In the genomic region with DNA sequence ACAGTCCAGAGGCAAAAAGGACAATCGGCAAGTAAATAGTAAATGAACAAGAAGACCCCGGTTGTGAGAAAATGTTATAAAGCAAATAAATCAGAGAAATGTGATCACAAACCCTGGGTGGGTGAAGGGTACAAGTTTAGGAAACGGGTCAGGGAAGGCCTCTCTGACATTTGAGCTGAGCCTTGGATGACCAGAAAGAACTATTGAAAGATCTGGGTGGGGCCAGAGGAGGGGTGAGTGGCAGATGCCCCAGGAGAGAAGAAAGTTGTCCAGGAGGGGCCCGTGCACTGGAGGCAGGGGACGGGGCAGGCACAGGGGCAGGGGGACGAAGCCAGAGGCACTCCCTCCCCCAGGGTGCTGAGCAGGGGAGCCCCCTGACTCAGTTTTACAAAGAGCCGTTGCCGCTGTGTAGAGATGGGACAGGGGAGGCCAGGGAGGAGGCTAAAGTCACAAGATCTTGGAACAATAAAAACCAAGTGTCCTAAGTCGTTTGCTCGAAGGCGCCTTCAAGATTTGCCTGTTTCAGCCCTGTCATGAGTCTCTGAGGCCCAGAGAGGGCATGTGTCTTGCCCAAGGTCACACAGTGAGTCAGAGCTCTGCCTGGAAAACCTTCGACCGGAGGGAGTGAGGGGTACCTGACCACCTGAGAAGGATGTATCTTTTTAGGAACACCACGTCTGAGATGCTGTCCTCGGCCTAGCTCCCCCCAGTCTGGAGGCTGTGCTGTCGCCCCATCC, we compare ENCODE assay signal across 10 cellular contexts. TPM values are rescaled to one million over a fixed set of nuclear protein-coding genes. Genes with fewer than 3 reads are reported as not detected.
DNase-seq lines count a peak whose midpoint lies in the region; TF ChIP-seq lines count a peak whose summit lies in the region.
"Had no signal": no experiment of that assay in that cellular context is flagged by ENCODE, and none has a peak within 500 bp of the region (broad histone marks: within the 10 kb centered on the region; RNA-seq: fewer than 3 reads in every experiment).

No MANE protein-coding gene starts in this region.

- H2BK12ac ChIP-seq in mesenchymal stem cell (ENCODE audit: low read length in 2 of 2), result peak overlapping the region in 1 of 2 experiments; percentile 55

- CTCF ChIA-PET in activated naive CD4-positive, alpha-beta T cell treated with anti-CD3 and anti-CD28 coated beads, Interleukin-2, amount 10 ng/mL, durations not matched to agents 7 days and 5 days (lab: Charles Lee), result no interaction called here

- no peaks in the 10 kb centered on the region for H3K36me3 Mint-ChIP-seq in activated naive CD4-positive, alpha-beta T cell treated with anti-CD3 and anti-CD28 coated beads, Interleukin-2, amount 50 U/mL, for 24 hours
- no peaks in the 10 kb centered on the region for H3K36me3 Mint-ChIP-seq in activated naive CD4-positive, alpha-beta T cell treated with anti-CD3 and anti-CD28 coated beads, Interleukin-2, amount 10 ng/mL, durations not matched to agents 7 days and 5 days
- H3K36me3 Mint-ChIP-seq: activated naive CD8-positive, alpha-beta T cell had no signal

- peak overlapping the region; percentile 19 for H2AK5ac ChIP-seq in mesenchymal stem cell (ENCODE audit: low read length, severe bottlenecking)

- peaks cover 8% of the 10 kb centered on the region for H3K27me3 Mint-ChIP-seq in activated naive CD4-positive, alpha-beta T cell treated with anti-CD3 and anti-CD28 coated beads, Interleukin-2, amount 50 U/mL, for 24 hours
- H3K27me3 Mint-ChIP-seq in activated naive CD4-positive, alpha-beta T cell treated with anti-CD3 and anti-CD28 coated beads, Interleukin-2, amount 10 ng/mL, durations not matched to agents 7 days and 5 days, result peaks cover 75% of the 10 kb centered on the region

- no peak overlapping the region for H3K4ac ChIP-seq in mesenchymal stem cell (ENCODE audit: low read depth in 1 of 2, low read length in 2 of 2)

- H2BK5ac ChIP-seq in mesenchymal stem cell (ENCODE audit: low read depth, low read length, poor library complexity, severe bottlenecking), result no peak overlapping the region

- H3K27ac ChIP-seq in adrenal gland (peak overlapping the region in 3 of 5 donors; percentile 27 to 85 (median 64)), mesenchymal stem cell (ENCODE audit: low read length, poor library complexity, severe bottlenecking) (no peak overlapping the region), temporal lobe (ENCODE audit: low read depth, low read length) (peak overlapping the region; percentile 88)

- H3K4me3 ChIP-seq in adrenal gland (no peak overlapping the region), mesenchymal stem cell (ENCODE audit: insufficient read depth in 1 of 2, low read depth in 1 of 2, low read length in 2 of 2) (no peak overlapping the region)

- H3K36me3 ChIP-seq in adrenal gland (replicated peaks in 1 of 2), result no peaks in the 10 kb centered on the region
- peaks cover 0 to under 1% of the 10 kb centered on the region in 2 experiments for H3K36me3 ChIP-seq in mesenchymal stem cell (ENCODE audit: control insufficient read depth in 1 of 2, insufficient read depth in 2 of 2, low read depth in 1 of 2, low read length in 2 of 2)

- no peak overlapping the region for H2AFZ ChIP-seq in mesenchymal stem cell (ENCODE audit: low read depth, low read length)

- peaks cover 21 to 37% of the 10 kb centered on the region in 2 donors for H3K4me1 ChIP-seq in adrenal gland (replicated peaks in 1 of 2)
- peaks cover 49% of the 10 kb centered on the region for H3K4me1 ChIP-seq in mesenchymal stem cell (ENCODE audit: control insufficient read depth, insufficient read depth, low read depth, low read length)

- no peak for TF ChIP-seq CTCF in adrenal gland (IDR thresholded peaks at IDR 0.05)

- H3K27me3 ChIP-seq in adrenal gland (no peaks in the 10 kb centered on the region), mesenchymal stem cell (ENCODE audit: control insufficient read depth in 1 of 2, insufficient read depth in 1 of 2, low read length in 2 of 2) (peaks cover 0 to 12% of the 10 kb centered on the region in 2 experiments)

- no peak overlapping the region for H3K4me3 Mint-ChIP-seq in activated naive CD4-positive, alpha-beta T cell treated with anti-CD3 and anti-CD28 coated beads, Interleukin-2, amount 50 U/mL, for 24 hours
- H3K4me3 Mint-ChIP-seq in activated naive CD4-positive, alpha-beta T cell treated with anti-CD3 and anti-CD28 coated beads, Interleukin-2, amount 10 ng/mL, durations not matched to agents 7 days and 5 days, result no peak overlapping the region

- no peaks in the 10 kb centered on the region for H3K9me3 ChIP-seq in adrenal gland (replicated peaks in 1 of 3)
- H3K9me3 ChIP-seq in mesenchymal stem cell (ENCODE audit: control insufficient read depth, low read length), result no peaks in the 10 kb centered on the region

- peak overlapping the region; percentile 62 for H4K8ac ChIP-seq in mesenchymal stem cell (ENCODE audit: low read length)

- no peak overlapping the region for H3K4me2 ChIP-seq in mesenchymal stem cell (ENCODE audit: low read length, poor library complexity, severe bottlenecking)

- no peak overlapping the region for H4K91ac ChIP-seq in mesenchymal stem cell (ENCODE audit: low read length)

- no peak overlapping the region for H3K14ac ChIP-seq in mesenchymal stem cell (ENCODE audit: low read length in 2 of 2)

- H3K79me1 ChIP-seq in mesenchymal stem cell (replicated peaks; ENCODE audit: low read length, poor library complexity, severe bottlenecking), result no peaks in the 10 kb centered on the region

- H3K4me1 Mint-ChIP-seq in activated naive CD4-positive, alpha-beta T cell treated with anti-CD3 and anti-CD28 coated beads, Interleukin-2, amount 50 U/mL, for 24 hours, result peaks cover 28% of the 10 kb centered on the region
- peaks cover 31% of the 10 kb centered on the region for H3K4me1 Mint-ChIP-seq in activated naive CD4-positive, alpha-beta T cell treated with anti-CD3 and anti-CD28 coated beads, Interleukin-2, amount 10 ng/mL, durations not matched to agents 7 days and 5 days

- 67 to 78% (median 73%) methylated on average over 11 to 16 of the region's 16 CpGs for WGBS in adrenal gland, 4 donors
- WGBS in mesenchymal stem cell, result 80% methylated on average over 16 of the region's 16 CpGs

- no peak for DNase-seq in activated naive CD4-positive, alpha-beta T cell treated with anti-CD3 and anti-CD28 coated beads, Interleukin-2, amount 10 ng/mL, durations not matched to agents 7 days and 5 days
- DNase-seq in adrenal gland (peak in 5 of 7 donors; percentile 47 to 61 (median 53)), mesenchymal stem cell (no peak), epidermal melanocyte (ENCODE audit: insufficient read length, low spot score) (no peak), pons (ENCODE audit: low spot score) (no peak), posterior cingulate gyrus (no peak)
- DNase-seq: NCI-H1694 had no signal

- no peak overlapping the region for H2BK120ac ChIP-seq in mesenchymal stem cell (ENCODE audit: low read depth, low read length)

- no peak overlapping the region for H3K23ac ChIP-seq in mesenchymal stem cell (ENCODE audit: low read length in 2 of 2)

- intact Hi-C loops in adrenal gland (cut with DNase I), result no loop called here
- intact Hi-C loops in posterior cingulate gyrus (cut with DNase I), result no loop called here

- H3K9ac ChIP-seq in mesenchymal stem cell (ENCODE audit: low read length), result peak overlapping the region; percentile 19

- no peak for TF ChIP-seq POLR2A in adrenal gland (IDR thresholded peaks at IDR 0.05)

- no peak overlapping the region for H3K18ac ChIP-seq in mesenchymal stem cell (ENCODE audit: low read depth in 1 of 2, low read length in 2 of 2)

- H2BK15ac ChIP-seq in mesenchymal stem cell (ENCODE audit: low read depth, poor library complexity, severe bottlenecking), result no peak overlapping the region

- no peaks in the 10 kb centered on the region for H3K9me3 Mint-ChIP-seq in activated naive CD4-positive, alpha-beta T cell treated with anti-CD3 and anti-CD28 coated beads, Interleukin-2, amount 50 U/mL, for 24 hours
- H3K9me3 Mint-ChIP-seq in activated naive CD4-positive, alpha-beta T cell treated with anti-CD3 and anti-CD28 coated beads, Interleukin-2, amount 10 ng/mL, durations not matched to agents 7 days and 5 days, result no peaks in the 10 kb centered on the region

- peak overlapping the region; percentile 11 for H3K27ac Mint-ChIP-seq in activated naive CD4-positive, alpha-beta T cell treated with anti-CD3 and anti-CD28 coated beads, Interleukin-2, amount 50 U/mL, for 24 hours
- H3K27ac Mint-ChIP-seq in activated naive CD4-positive, alpha-beta T cell treated with anti-CD3 and anti-CD28 coated beads, Interleukin-2, amount 10 ng/mL, durations not matched to agents 7 days and 5 days, result no peak overlapping the region
- H3K27ac Mint-ChIP-seq: activated naive CD8-positive, alpha-beta T cell had no signal

RNA-seq across cellular contexts. Expression of a gene that starts 10.8 kb away (rescaled TPM):
- 10 to 100 TPM in 1 of 8 donors, 1 to 10 TPM in 7; 2.5 to 10.9 (median 6.8) TPM for total RNA-seq in adrenal gland
- 1 to 10 TPM; 4.0 to 8.7 (median 6.0) TPM for polyA plus RNA-seq in adrenal gland
- 3.4 TPM for polyA plus RNA-seq in mesenchymal stem cell (2013, experiment 1 of 2)
- 3.6 TPM for polyA plus RNA-seq in mesenchymal stem cell (2013, experiment 2 of 2)
- total RNA-seq in temporal lobe, result 4.4 TPM

Comparison
In these comparisons a context has a peak if more than half of its experiments do, and no peak if none do; other contexts are left out.
1. DNase-seq: peak in adrenal gland (5 of 7); none in activated naive CD4-positive, alpha-beta T cell treated with anti-CD3 and anti-CD28 coated beads, Interleukin-2, amount 10 ng/mL, durations not matched to agents 7 days and 5 days (single experiment), mesenchymal stem cell (single experiment), epidermal melanocyte (single experiment), pons (single experiment) and posterior cingulate gyrus (0 of 10).